In the genomic region with DNA sequence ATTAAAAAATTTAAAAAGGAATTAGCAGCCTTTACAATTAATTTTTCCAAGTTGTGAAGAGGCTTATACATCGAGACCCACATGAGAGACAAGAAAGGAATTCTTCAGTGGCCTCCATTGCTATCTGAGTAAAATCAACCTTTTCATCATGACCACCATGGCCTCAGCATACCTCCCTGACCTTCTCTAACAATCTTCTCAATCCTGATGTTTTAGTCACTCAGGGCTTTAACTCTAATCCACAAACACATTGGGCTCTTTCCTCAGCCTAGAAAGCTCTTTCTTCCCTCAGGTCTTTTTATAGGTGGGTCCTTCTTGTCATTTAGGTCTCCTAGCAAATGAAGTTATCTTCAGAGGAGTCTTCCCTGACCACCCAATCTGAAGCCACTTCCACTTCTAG, we compare ENCODE assay signal across 18 cellular contexts. TPM values are rescaled to one million over a fixed set of nuclear protein-coding genes. Genes with fewer than 3 reads are reported as not detected.
DNase-seq lines count a peak whose midpoint lies in the region; ATAC-seq and TF ChIP-seq lines count a peak whose summit lies in the region.
"Had no signal": no experiment of that assay in that cellular context is flagged by ENCODE, and none has a peak within 500 bp of the region (broad histone marks: within the 10 kb centered on the region; RNA-seq: fewer than 3 reads in every experiment).

No MANE protein-coding gene starts in this region.

- peak overlapping the region; percentile 21 for H3K27ac Mint-ChIP-seq in activated CD8-positive, alpha-beta memory T cell treated with anti-CD3 and anti-CD28 coated beads, Interleukin-2, amount 10 ng/mL, durations not matched to agents 7 days and 5 days
- H3K27ac Mint-ChIP-seq: activated naive CD4-positive, alpha-beta T cell treated with anti-CD3 and anti-CD28 coated beads for 36 hours; natural killer cell had no signal

- no peak overlapping the region for H2AFZ ChIP-seq in Karpas-422 (ENCODE audit: low read length)

- no peak for ATAC-seq in activated CD8-positive, alpha-beta memory T cell treated with anti-CD3 and anti-CD28 coated beads, Interleukin-2, amount 10 ng/mL, durations not matched to agents 7 days and 5 days
- no peak for ATAC-seq in gastroesophageal sphincter
- no peak for ATAC-seq in GM21447 (IDR thresholded peaks at IDR 0.05; ENCODE audit: unreplicated experiment)
- ATAC-seq in omental fat pad (ENCODE audit: low FRiP score): no peak
- ATAC-seq: natural killer cell, pancreas had no signal

- WGBS in gastroesophageal sphincter (ENCODE audit: low coverage in 1 of 2), 2 donors: 93% methylated on average over 1 of the region's 1 CpG

- CTCF ChIA-PET in activated CD8-positive, alpha-beta memory T cell treated with anti-CD3 and anti-CD28 coated beads, Interleukin-2, amount 10 ng/mL, durations not matched to agents 7 days and 5 days (lab: Charles Lee): interaction anchor here (0.8 to 1.5 kb wide), 3 partner anchors 29 to 367 kb away, joined by 3 read pairs; no protein-coding TSS in a partner anchor

- no peak for TF ChIP-seq EP300 in gastroesophageal sphincter (IDR thresholded peaks at IDR 0.05)

- no peaks in the 10 kb centered on the region for H3K9me2 ChIP-seq in Karpas-422 (replicated peaks; ENCODE audit: insufficient read depth, low read length)

- TF ChIP-seq POLR2A in gastroesophageal sphincter (IDR thresholded peaks at IDR 0.05): no peak

- H3K79me2 ChIP-seq in Karpas-422 (ENCODE audit: low read length): peaks cover 99% of the 10 kb centered on the region

- H3K36me3 Mint-ChIP-seq in activated CD8-positive, alpha-beta memory T cell treated with anti-CD3 and anti-CD28 coated beads, Interleukin-2, amount 10 ng/mL, durations not matched to agents 7 days and 5 days: peaks cover 5% of the 10 kb centered on the region
- H3K36me3 Mint-ChIP-seq: natural killer cell had no signal

- H4K20me1 ChIP-seq in Karpas-422 (ENCODE audit: insufficient read depth, low read depth, low read length): no peaks in the 10 kb centered on the region

- H3K27ac ChIP-seq in Karpas-422 (ENCODE audit: low read length): 0 out of 2 replicates have a peak overlapping the region, but pooled peaks have one; percentile 20
- peak overlapping the region in 3 of 4 donors; percentile 4 to 91 (median 89) for H3K27ac ChIP-seq in gastroesophageal sphincter
- H3K27ac ChIP-seq in tibial artery: peak overlapping the region; percentile 86 to 90
- H3K27ac ChIP-seq: 22Rv1, pancreas had no signal

- H3K36me3 ChIP-seq in Karpas-422 (ENCODE audit: insufficient read depth, low read length) (no peaks in the 10 kb centered on the region), gastroesophageal sphincter (peaks cover 0 to 1% of the 10 kb centered on the region in 2 donors), tibial artery (no peaks in the 10 kb centered on the region)
- H3K36me3 ChIP-seq: pancreas had no signal

- no peaks in the 10 kb centered on the region for H3K9me3 Mint-ChIP-seq in activated CD8-positive, alpha-beta memory T cell treated with anti-CD3 and anti-CD28 coated beads, Interleukin-2, amount 10 ng/mL, durations not matched to agents 7 days and 5 days (ENCODE audit: low read depth)
- H3K9me3 Mint-ChIP-seq: activated CD8-positive, alpha-beta T cell treated with anti-CD3 and anti-CD28 coated beads for 36 hours; activated naive CD4-positive, alpha-beta T cell treated with anti-CD3 and anti-CD28 coated beads for 36 hours; natural killer cell had no signal

- H3K4me2 ChIP-seq in Karpas-422 (ENCODE audit: low read depth, low read length, poor library complexity, severe bottlenecking): peak overlapping the region; percentile 6

- intact Hi-C loops in tibial artery (cut with DNase I; ENCODE audit: low total_unique reads): no loop called here

- DNase-seq in activated CD8-positive, alpha-beta memory T cell treated with anti-CD3 and anti-CD28 coated beads, Interleukin-2, amount 10 ng/mL, durations not matched to agents 7 days and 5 days: no peak
- DNase-seq in activated CD8-positive, alpha-beta memory T cell treated with anti-CD3 and anti-CD28 coated beads, Interleukin-2, amount 50 U/mL, for 48 hours: no peak
- DNase-seq in Karpas-422: no peak
- DNase-seq in tibial artery: no peak
- no peak for DNase-seq in omental fat pad (ENCODE audit: low spot score)
- DNase-seq in nucleus accumbens (lab: John Stamatoyannopoulos, UW): no peak
- DNase-seq: activated CD8-positive, alpha-beta T cell treated with anti-CD3 and anti-CD28 coated beads for 36 hours; activated naive CD4-positive, alpha-beta T cell treated with anti-CD3 and anti-CD28 coated beads for 36 hours; activated T-cell treated with anti-CD3 and anti-CD28 coated beads, Interleukin-2, amount 50 U/mL, for 1 hour; AML-193; natural killer cell; NCI-H187; NCI-H748 treated with DMSO at 0.1 percent for 48 hours; pancreas; T-helper 9 cell had no signal

- no peak overlapping the region for H3K4me3 ChIP-seq in Karpas-422 (ENCODE audit: low read length)
- no peak overlapping the region for H3K4me3 ChIP-seq in gastroesophageal sphincter
- no peak overlapping the region for H3K4me3 ChIP-seq in tibial artery
- H3K4me3 ChIP-seq: pancreas had no signal

- H3K4me1 Mint-ChIP-seq in activated CD8-positive, alpha-beta memory T cell treated with anti-CD3 and anti-CD28 coated beads, Interleukin-2, amount 10 ng/mL, durations not matched to agents 7 days and 5 days: peaks cover 12% of the 10 kb centered on the region

- H3K9me3 ChIP-seq in Karpas-422 (ENCODE audit: low read length): no peaks in the 10 kb centered on the region
- no peaks in the 10 kb centered on the region for H3K9me3 ChIP-seq in gastroesophageal sphincter
- H3K9me3 ChIP-seq in tibial artery: no peaks in the 10 kb centered on the region
- H3K9me3 ChIP-seq: pancreas had no signal

- no peak overlapping the region for H3K4me3 Mint-ChIP-seq in activated CD8-positive, alpha-beta memory T cell treated with anti-CD3 and anti-CD28 coated beads, Interleukin-2, amount 10 ng/mL, durations not matched to agents 7 days and 5 days
- H3K4me3 Mint-ChIP-seq: activated CD8-positive, alpha-beta T cell treated with anti-CD3 and anti-CD28 coated beads for 36 hours; activated naive CD4-positive, alpha-beta T cell treated with anti-CD3 and anti-CD28 coated beads for 36 hours; natural killer cell had no signal

- H3K27me3 ChIP-seq in Karpas-422 (ENCODE audit: low read length) (no peaks in the 10 kb centered on the region), gastroesophageal sphincter (no peaks in the 10 kb centered on the region), tibial artery (no peaks in the 10 kb centered on the region)
- H3K27me3 ChIP-seq: pancreas had no signal

- peaks cover 35% of the 10 kb centered on the region for H3K4me1 ChIP-seq in Karpas-422 (ENCODE audit: low read length)
- peaks cover 47 to 100% (median 51%) of the 10 kb centered on the region in 3 donors for H3K4me1 ChIP-seq in gastroesophageal sphincter
- H3K4me1 ChIP-seq in tibial artery: peaks cover 0 to 100% (median 66%) of the 10 kb centered on the region in 4 donors

- no peak overlapping the region for H3K9ac ChIP-seq in Karpas-422 (ENCODE audit: low read length)

- TF ChIP-seq CTCF in gastroesophageal sphincter (IDR thresholded peaks at IDR 0.05) (no peak), tibial artery (IDR thresholded peaks at IDR 0.05) (no peak), omental fat pad (IDR thresholded peaks at IDR 0.05) (no peak)

- no peaks in the 10 kb centered on the region for H3K27me3 Mint-ChIP-seq in activated CD8-positive, alpha-beta memory T cell treated with anti-CD3 and anti-CD28 coated beads, Interleukin-2, amount 10 ng/mL, durations not matched to agents 7 days and 5 days
- H3K27me3 Mint-ChIP-seq: activated CD8-positive, alpha-beta T cell treated with anti-CD3 and anti-CD28 coated beads for 36 hours had no signal

RNA-seq across cellular contexts. Expression of a gene that starts 46.4 kb away (rescaled TPM):
- 10 to 100 TPM; 49.7 to 51.5 TPM for total RNA-seq in activated CD8-positive, alpha-beta memory T cell treated with anti-CD3 and anti-CD28 coated beads, Interleukin-2, amount 10 ng/mL, durations not matched to agents 7 days and 5 days
- total RNA-seq in Karpas-422 (2014; rRNA removed; shearing (Covaris generic); ENCODE audit: low replicate concordance): 49.0 and 63.5 TPM in 2 replicates
- total RNA-seq in gastroesophageal sphincter: 100 to 1,000 TPM; 159 to 268 (median 176) TPM
- 10 to 100 TPM; 33.7 to 73.5 (median 50.4) TPM for total RNA-seq in omental fat pad

RNA-seq across cellular contexts. Expression of a gene that starts 55.8 kb away (rescaled TPM):
- total RNA-seq in activated CD8-positive, alpha-beta memory T cell treated with anti-CD3 and anti-CD28 coated beads, Interleukin-2, amount 10 ng/mL, durations not matched to agents 7 days and 5 days: under 1 TPM in 1 of 2 experiments, not detected in 1; 0.09 TPM
- total RNA-seq in Karpas-422 (2014; rRNA removed; shearing (Covaris generic); ENCODE audit: low replicate concordance): not detected in 2 replicates
- total RNA-seq in gastroesophageal sphincter (10 to 100 TPM; 24.4 to 26.4 (median 25.0) TPM), omental fat pad (1 to 10 TPM; 2.9 to 7.4 (median 5.8) TPM)
- total RNA-seq: natural killer cell had no signal

Comparison
In these comparisons a context has a peak if more than half of its experiments do, and no peak if none do; other contexts are left out.
1. H3K27ac ChIP-seq: peak in every context shown above with its lines; median percentile 89 in gastroesophageal sphincter; 88 in tibial artery; 20 in Karpas-422.